Comparison of ENCODE assay signal across 19 cellular contexts in genomic region chr20:46998497-46999190, GRCh38.
A peak's percentile ranks its signal among the peaks of the same experiment; 100 is the strongest.
DNase-seq lines count a peak whose midpoint lies in the region; TF ChIP-seq lines count a peak whose summit lies in the region.
"Had no signal": no experiment of that assay in that cellular context is flagged by ENCODE, and none has a peak within 500 bp of the region (broad histone marks: within the 10 kb centered on the region; RNA-seq: fewer than 3 reads in every experiment).

No MANE protein-coding gene starts in this region.

- H3K27me3 ChIP-seq in H9 (ENCODE audit: insufficient read depth, low read length) (no peaks in the 10 kb centered on the region), colonic mucosa (no peaks in the 10 kb centered on the region), neural cell (ENCODE audit: insufficient read depth, low read depth, low read length) (peaks cover under 1% of the 10 kb centered on the region)
- H3K27me3 ChIP-seq: upper lobe of left lung had no signal

- no peak overlapping the region for H3K18ac ChIP-seq in H9 (ENCODE audit: insufficient read length, low read depth, low read length)

- H3K27me3 Mint-ChIP-seq in H9 (ENCODE audit: low read depth), result peaks cover 8% of the 10 kb centered on the region

- peaks cover 46 to 54% of the 10 kb centered on the region in 2 experiments for H3K4me1 Mint-ChIP-seq in H9

- H2AFZ ChIP-seq in H9 (ENCODE audit: low read length), result no peak overlapping the region
- H2AFZ ChIP-seq in neural cell (ENCODE audit: low read depth, low read length), result no peak overlapping the region

- H3K4me3 Mint-ChIP-seq in H9, result no peak overlapping the region
- H3K4me3 Mint-ChIP-seq: natural killer cell had no signal

- TF ChIP-seq CTCF in H9 (conservative IDR thresholded peaks at IDR 0.05) (no peak), colonic mucosa (IDR thresholded peaks at IDR 0.05) (no peak), neural cell (IDR thresholded peaks at IDR 0.05; ENCODE audit: poor library complexity, severe bottlenecking) (no peak)

- peak overlapping the region in 1 of 3 experiments; percentile 69; a peak in 2 of 7 replicates for H3K27ac Mint-ChIP-seq in H9
- H3K27ac Mint-ChIP-seq: natural killer cell had no signal

- no peak overlapping the region for H4K91ac ChIP-seq in H9 (ENCODE audit: insufficient read length, low read depth, low read length)

- H4K8ac ChIP-seq in H9 (replicated peaks; ENCODE audit: insufficient read length, low read depth, low read length), result no peak overlapping the region

- no peak overlapping the region for H3K56ac ChIP-seq in H9 (ENCODE audit: insufficient read length, low read depth, low read length)

- intact Hi-C loops in colonic mucosa (cut with DNase I), result no loop called here

- H3K9me3 ChIP-seq in H9 (ENCODE audit: control insufficient read depth, low read depth, low read length) (no peaks in the 10 kb centered on the region), colonic mucosa (no peaks in the 10 kb centered on the region), neural cell (ENCODE audit: low read length) (no peaks in the 10 kb centered on the region)
- H3K9me3 ChIP-seq: upper lobe of left lung had no signal

- H3T11ph ChIP-seq in H9 (ENCODE audit: low read length), result no peak overlapping the region

- no peak for TF ChIP-seq RAD21 in neural cell (conservative IDR thresholded peaks at IDR 0.05)

- H3K79me2 ChIP-seq in H9 (ENCODE audit: insufficient read depth, low read length) (no peaks in the 10 kb centered on the region), neural cell (replicated peaks; ENCODE audit: insufficient read depth, low read length) (no peaks in the 10 kb centered on the region)

- H3K9ac ChIP-seq in H9 (ENCODE audit: extremely low read depth, insufficient read length, low read length) (no peak overlapping the region), colonic mucosa (ENCODE audit: low read depth in 2 of 2, low read length in 2 of 2) (no peak overlapping the region), neural cell (ENCODE audit: low read length) (peak overlapping the region; percentile 29)

- H2BK120ac ChIP-seq in H9 (ENCODE audit: low read depth, low read length, poor library complexity, severe bottlenecking), result no peak overlapping the region

- H3K36me3 ChIP-seq in colonic mucosa, result no peaks in the 10 kb centered on the region
- no peaks in the 10 kb centered on the region for H3K36me3 ChIP-seq in neural cell (ENCODE audit: insufficient read depth, low read length)
- H3K36me3 ChIP-seq: upper lobe of left lung had no signal

- H3K4me2 ChIP-seq in H9 (ENCODE audit: insufficient read depth, insufficient read length, low read length), result peak overlapping the region; percentile 28
- peak overlapping the region; percentile 27 for H3K4me2 ChIP-seq in neural cell (ENCODE audit: low read length)

- no CpG with 5 or more reads among the region's 6 CpGs for WGBS in H9 (ENCODE audit: extremely low coverage, insufficient read length, low lambda C conversion rate)

- H2BK20ac ChIP-seq in H9 (ENCODE audit: low read depth, low read length, poor library complexity, severe bottlenecking), result no peak overlapping the region

- no peak for TF ChIP-seq EP300 in neural cell (conservative IDR thresholded peaks at IDR 0.05; ENCODE audit: poor library complexity, severe bottlenecking)

- H3K4me3 ChIP-seq in colonic mucosa (no peak overlapping the region), neural cell (ENCODE audit: low read length) (peak overlapping the region; percentile 27)
- H3K4me3 ChIP-seq: upper lobe of left lung had no signal

- H3K9me3 Mint-ChIP-seq in H9, result peaks cover 0 to 3% of the 10 kb centered on the region in 2 experiments; a peak in 3 of 5 replicates
- H3K9me3 Mint-ChIP-seq: natural killer cell had no signal

- H2BK15ac ChIP-seq in H9 (ENCODE audit: low read depth, low read length), result no peak overlapping the region

- H3K14ac ChIP-seq in H9 (ENCODE audit: insufficient read depth, low read length), result no peak overlapping the region

- H2AK5ac ChIP-seq in H9 (ENCODE audit: insufficient read length, low read length), result no peak overlapping the region

- no peak overlapping the region for H3K23ac ChIP-seq in H9 (ENCODE audit: insufficient read length, low read depth, low read length)

- DNase-seq in H9 (no peak), NCI-H510A (lab: John Stamatoyannopoulos, UW) (peak; percentile 28), colonic mucosa (peak; percentile 32), NCI-H446 treated with DMSO at 0.1 percent for 48 hours (lab: John Stamatoyannopoulos, UW) (no peak), NCI-H146 treated with DMSO at 0.1 percent for 48 hours (lab: John Stamatoyannopoulos, UW; ENCODE audit: unreplicated experiment) (no peak), glomerular visceral epithelial cell (ENCODE audit: extremely low spot score) (no peak)
- DNase-seq in activated T-cell treated with anti-CD3 and anti-CD28 coated beads, Interleukin-2, amount 50 U/mL, for 48 hours, result no peak
- DNase-seq: activated gamma-delta T cell; amygdala; cerebellar nuclear complex; DMS 273 treated with DMSO at 0.1 percent for 48 hours; foreskin keratinocyte; mammary epithelial cell; natural killer cell; PC-3; stimulated activated naive CD8-positive, alpha-beta T cell treated with anti-CD3 and anti-CD28 coated beads, Interleukin-15, Interleukin-2, amounts not matched to agents 100 U/mL and 50 U/mL, for 24 hours; upper lobe of left lung; WERI-Rb-1 had no signal

- no peak overlapping the region for H3K4ac ChIP-seq in H9 (ENCODE audit: low read depth, low read length)

- no peaks in the 10 kb centered on the region for H3K23me2 ChIP-seq in H9 (ENCODE audit: insufficient read length, low read depth, low read length, poor library complexity, severe bottlenecking)

- H2BK5ac ChIP-seq in H9 (ENCODE audit: insufficient read length, low read length), result no peak overlapping the region

- H4K20me1 ChIP-seq in H9 (ENCODE audit: control insufficient read depth, insufficient read depth, insufficient read length), result no peaks in the 10 kb centered on the region
- H4K20me1 ChIP-seq in neural cell (ENCODE audit: insufficient read depth), result no peaks in the 10 kb centered on the region

- H3K36me3 Mint-ChIP-seq in H9 (ENCODE audit: insufficient read depth in 1 of 3, low read depth in 3 of 3), result peaks cover 0 to 2% (median under 1%) of the 10 kb centered on the region in 3 experiments; a peak in 2 of 7 replicates
- H3K36me3 Mint-ChIP-seq: natural killer cell had no signal

- no peak overlapping the region for H3K27ac ChIP-seq in H9 (ENCODE audit: insufficient read length, low read depth, low read length)
- H3K27ac ChIP-seq in colonic mucosa, result no peak overlapping the region
- H3K27ac ChIP-seq in neural cell (ENCODE audit: low read length), result peak overlapping the region; percentile 52
- H3K27ac ChIP-seq: foreskin keratinocyte, upper lobe of left lung, WERI-Rb-1 had no signal

- H3K79me1 ChIP-seq in H9 (ENCODE audit: insufficient read depth, low read depth, low read length, poor library complexity, severe bottlenecking), result no peaks in the 10 kb centered on the region

- H3F3A ChIP-seq in neural cell (ENCODE audit: insufficient read depth, low read length, poor library complexity, severe bottlenecking), result no peaks in the 10 kb centered on the region

- no peaks in the 10 kb centered on the region for H3K9me2 ChIP-seq in neural cell (ENCODE audit: insufficient read depth, low read length)

- H2BK12ac ChIP-seq in H9 (ENCODE audit: insufficient read length, low read depth, low read length), result no peak overlapping the region

- H4K5ac ChIP-seq in H9 (ENCODE audit: insufficient read length, low read depth, low read length), result no peak overlapping the region

- H3K4me1 ChIP-seq in H9 (ENCODE audit: insufficient read depth, low read length) (peaks cover 4% of the 10 kb centered on the region; the same call in 1 of the 2 replicates), colonic mucosa (no peaks in the 10 kb centered on the region)
- H3K4me1 ChIP-seq: foreskin keratinocyte, upper lobe of left lung had no signal

TF ChIP-seq in neural cell, 6 proteins besides CTCF, POLR2A, EP300 and RAD21:
- TF ChIP-seq POLR2AphosphoS5 (IDR thresholded peaks at IDR 0.05) (no peak), EZH2 (IDR thresholded peaks at IDR 0.05; ENCODE audit: borderline replicate concordance, insufficient read depth, low read length, poor library complexity, severe bottlenecking) (no peak), REST (IDR thresholded peaks at IDR 0.05; ENCODE audit: borderline replicate concordance) (peak; percentile 38)

Comparison
In these comparisons a context has a peak if more than half of its experiments do, and no peak if none do; other contexts are left out.
1. DNase-seq: peak in NCI-H510A (single experiment) and colonic mucosa (single experiment); none in H9 (single experiment), NCI-H446 treated with DMSO at 0.1 percent for 48 hours (single experiment), NCI-H146 treated with DMSO at 0.1 percent for 48 hours (single experiment), activated T-cell treated with anti-CD3 and anti-CD28 coated beads, Interleukin-2, amount 50 U/mL, for 48 hours (0 of 2) and glomerular visceral epithelial cell (single experiment).